In the genomic region with DNA sequence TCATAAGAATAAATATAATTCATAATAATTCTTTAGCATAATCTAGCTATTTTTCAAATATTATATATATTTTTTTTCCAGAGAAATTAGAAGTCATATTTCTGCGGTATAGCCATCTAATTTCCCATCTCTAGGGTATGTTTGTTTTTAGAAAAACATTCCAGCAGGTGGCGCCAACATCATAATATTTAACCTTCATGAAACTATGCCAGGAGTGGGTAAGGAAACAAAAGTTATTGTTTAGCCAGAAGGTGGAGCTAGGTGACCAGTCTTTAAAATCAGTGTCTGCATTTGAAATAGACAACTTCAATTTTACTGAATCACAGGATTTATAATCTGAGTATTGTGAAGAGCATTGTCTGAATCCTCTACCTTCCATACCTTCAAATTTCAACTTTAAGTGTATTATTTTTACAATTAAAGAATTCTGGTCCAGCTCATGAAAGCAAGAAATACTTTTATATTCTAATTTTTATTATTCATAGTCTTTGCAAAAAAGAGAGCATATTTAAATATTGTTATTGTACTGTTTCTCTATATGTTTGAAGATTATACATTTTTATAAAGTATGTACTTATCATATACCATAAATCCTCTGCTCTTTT, we compare ENCODE assay signal across 8 cellular contexts. TPM values are rescaled to one million over a fixed set of nuclear protein-coding genes. Genes with fewer than 3 reads are reported as not detected.
DNase-seq lines count a peak whose midpoint lies in the region; ATAC-seq, FAIRE-seq and TF ChIP-seq lines count a peak whose summit lies in the region.

No MANE protein-coding gene starts in this region.

- H3K4me1 ChIP-seq in right lobe of liver: no peaks in the 10 kb centered on the region

- peak; percentile 85 to 93 (median 85) for TF ChIP-seq CTCF in right lobe of liver (IDR thresholded peaks at IDR 0.05)

- DNase-seq in COR-L47 (lab: John Stamatoyannopoulos, UW): peak; percentile 89
- DNase-seq in NCI-H446 treated with DMSO at 0.1 percent for 48 hours (lab: John Stamatoyannopoulos, UW): peak; percentile 70
- peak in 2 of 3 donors; percentile 18 to 63 for DNase-seq in right lobe of liver
- peak; percentile 35 for DNase-seq in stimulated activated CD8-positive, alpha-beta memory T cell treated with anti-CD3 and anti-CD28 coated beads, Interleukin-15, amount 100 ng/mL, for 1 hour (ENCODE audit: low read depth)

- no peak overlapping the region for H3K4me3 ChIP-seq in right lobe of liver

- H3K9me3 ChIP-seq in right lobe of liver: no peaks in the 10 kb centered on the region

- WGBS in right lobe of liver (ENCODE audit: insufficient coverage, low coverage, low lambda C conversion rate, missing lambda C conversion rate): 3% methylated on average over 2 of the region's 2 CpGs

- intact Hi-C loops in right lobe of liver (cut with DNase I): no loop called here

- no peak for TF ChIP-seq POLR2A in right lobe of liver (IDR thresholded peaks at IDR 0.05)

- no peaks in the 10 kb centered on the region for H3K27me3 ChIP-seq in right lobe of liver

- H3K27ac ChIP-seq in right lobe of liver: no peak overlapping the region

- no peaks in the 10 kb centered on the region for H3K36me3 ChIP-seq in right lobe of liver

- peak; percentile 69 for FAIRE-seq in colon (lab: Jason Lieb, UNC)

- peak; percentile 98 for ATAC-seq in GM19438 (IDR thresholded peaks at IDR 0.05; ENCODE audit: low read depth, unreplicated experiment)
- peak; percentile 97 for ATAC-seq in HG03457 (IDR thresholded peaks at IDR 0.05; ENCODE audit: unreplicated experiment)
- peak; percentile 58 to 65 for ATAC-seq in activated CD4-positive, CD25-positive, alpha-beta regulatory T cell treated with anti-CD3 and anti-CD28 coated beads, Interleukin-2, amount 50 U/mL, for 24 hours
- peak; percentile 91 to 99 (median 97) for ATAC-seq in right lobe of liver

RNA-seq across cellular contexts. Expression of gene CCDC179, which starts 15.7 kb away (rescaled TPM):
- not detected for total RNA-seq in right lobe of liver

RNA-seq across cellular contexts. Expression of gene SVIP, which starts 46.4 kb away (rescaled TPM):
- total RNA-seq in right lobe of liver: 10 to 100 TPM in 1 of 6 experiments, 1 to 10 TPM in 5; 3.5 to 12.0 (median 5.8) TPM

Comparison
In these comparisons a context has a peak if more than half of its experiments do, and no peak if none do; other contexts are left out.
1. DNase-seq: peak in every context shown above with its lines; median percentile 89 in COR-L47; 70 in NCI-H446 treated with DMSO at 0.1 percent for 48 hours; 40 in right lobe of liver; 35 in stimulated activated CD8-positive, alpha-beta memory T cell treated with anti-CD3 and anti-CD28 coated beads, Interleukin-15, amount 100 ng/mL, for 1 hour.